8 cellular contexts compared by ENCODE assay signal in the genomic region with DNA sequence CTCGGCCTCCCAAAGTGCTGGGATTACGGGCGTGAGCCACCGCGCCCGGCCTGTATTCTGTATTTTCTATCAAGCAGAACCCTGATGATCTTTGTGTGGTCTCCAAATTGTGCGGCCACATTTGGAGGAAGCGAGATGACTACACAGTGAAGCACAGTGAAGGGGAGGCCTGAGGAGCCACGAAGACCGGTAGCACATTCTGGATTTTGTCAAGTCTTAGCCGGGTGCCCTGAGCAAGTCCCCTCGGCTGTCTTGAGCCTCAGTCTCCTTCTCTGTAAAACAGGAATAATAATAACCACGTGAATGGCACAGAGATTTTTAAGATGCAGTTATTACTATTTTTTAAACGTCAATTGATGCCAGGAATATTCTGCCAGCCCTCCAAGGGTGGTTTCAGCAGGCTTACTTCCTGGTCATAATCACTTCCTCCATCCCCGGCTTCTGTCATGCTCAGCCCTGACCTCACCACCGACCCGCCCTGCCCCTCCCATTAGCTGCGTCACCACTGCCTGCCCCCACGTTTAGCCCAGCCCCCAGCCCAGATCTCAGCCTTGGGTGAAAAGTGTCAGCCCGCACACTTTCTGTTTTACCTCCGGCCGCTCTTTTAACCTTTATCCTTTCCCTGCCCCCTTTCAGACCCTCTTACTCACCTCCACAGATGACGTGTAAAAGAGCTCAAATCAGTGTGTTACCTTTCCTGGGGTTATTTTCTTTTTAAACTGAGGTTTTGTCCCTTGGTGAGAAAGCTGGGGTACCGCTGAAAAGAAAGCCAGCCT. TPM values are rescaled to one million over a fixed set of nuclear protein-coding genes. Genes with fewer than 3 reads are reported as not detected.
DNase-seq lines count a peak whose midpoint lies in the region; ATAC-seq, FAIRE-seq and TF ChIP-seq lines count a peak whose summit lies in the region.

No MANE protein-coding gene starts in this region.

- WGBS in iPS DF 6.9 (ENCODE audit: insufficient coverage, insufficient read length), result no CpG with 5 or more reads among the region's 24 CpGs
- 47 to 50% (median 47%) methylated on average over 23 to 24 of the region's 24 CpGs for WGBS in small intestine, 3 donors

- TF ChIP-seq CTCF in AG04450 (IDR thresholded peaks at IDR 0.05; ENCODE audit: low read depth, low read length) (no peak), ascending aorta (IDR thresholded peaks at IDR 0.05) (no peak)

- H3K27me3 ChIP-seq in AG04450 (ENCODE audit: control insufficient read depth, insufficient read depth, low read length) (no peaks in the 10 kb centered on the region), ascending aorta (no peaks in the 10 kb centered on the region), iPS DF 6.9 (ENCODE audit: control insufficient read depth, insufficient read depth, low read length) (no peaks in the 10 kb centered on the region; the same call in 1 of the 2 replicates), small intestine (ENCODE audit: control insufficient read depth in 2 of 2, insufficient read depth in 2 of 2, low read length in 2 of 2) (no peaks in the 10 kb centered on the region)

- H3K4me3 ChIP-seq in AG04450 (ENCODE audit: low read depth, low read length), result no peak overlapping the region
- H3K4me3 ChIP-seq in ascending aorta, result peak overlapping the region; percentile 35 to 55
- H3K4me3 ChIP-seq in iPS DF 6.9 (ENCODE audit: low read length), result no peak overlapping the region
- peak overlapping the region in 1 of 2 donors; percentile 21 for H3K4me3 ChIP-seq in small intestine (ENCODE audit: low read depth in 1 of 2, low read length in 2 of 2)

- no peaks in the 10 kb centered on the region for H3K9me3 ChIP-seq in AG04450 (ENCODE audit: control insufficient read depth, insufficient read depth, low read length)
- peaks cover 0 to 3% of the 10 kb centered on the region in 2 donors for H3K9me3 ChIP-seq in ascending aorta
- H3K9me3 ChIP-seq in iPS DF 6.9 (ENCODE audit: control insufficient read depth, insufficient read depth, low read length), result no peaks in the 10 kb centered on the region
- H3K9me3 ChIP-seq in small intestine (ENCODE audit: control insufficient read depth, low read depth), result no peaks in the 10 kb centered on the region

- peaks cover 0 to 7% of the 10 kb centered on the region in 2 donors for H3K4me1 ChIP-seq in ascending aorta
- H3K4me1 ChIP-seq in iPS DF 6.9 (ENCODE audit: control insufficient read depth, insufficient read depth, low read length), result no peaks in the 10 kb centered on the region
- no peaks in the 10 kb centered on the region for H3K4me1 ChIP-seq in small intestine (ENCODE audit: control insufficient read depth in 2 of 2, insufficient read depth in 1 of 2, low read depth in 1 of 2, low read length in 1 of 2)

- peak; percentile 80 for ATAC-seq in GM19324 (IDR thresholded peaks at IDR 0.05; ENCODE audit: low FRiP score, unreplicated experiment)
- ATAC-seq in HG03439 (IDR thresholded peaks at IDR 0.05; ENCODE audit: unreplicated experiment), result peak; percentile 82

- H3K27ac ChIP-seq in AG04450 (ENCODE audit: low read depth, low read length), result peak overlapping the region; percentile 78
- peak overlapping the region; percentile 50 to 59 for H3K27ac ChIP-seq in ascending aorta
- no peak overlapping the region for H3K27ac ChIP-seq in iPS DF 6.9 (ENCODE audit: low read length)
- peak overlapping the region; percentile 82 to 96 for H3K27ac ChIP-seq in small intestine (ENCODE audit: low read depth in 1 of 2, low read length in 1 of 2)

- CTCF ChIA-PET in AG04450 (lab: Charles Lee), result no interaction called here

- DNase-seq in AG04450 (ENCODE audit: low read depth, low spot score) (peak; percentile 53), T-helper 2 cell (peak; percentile 46 to 94 (median 79)), ascending aorta (ENCODE audit: low spot score in 2 of 2) (peak; percentile 84 to 95), iPS DF 6.9 (ENCODE audit: low read depth, low spot score) (peak; percentile 41), small intestine (peak; percentile 94), NCI-H774 (lab: John Stamatoyannopoulos, UW) (no peak)

- no peak for FAIRE-seq in small intestine (lab: Jason Lieb, UNC)

- H3K36me3 ChIP-seq in ascending aorta, result no peaks in the 10 kb centered on the region
- H3K36me3 ChIP-seq in iPS DF 6.9 (ENCODE audit: control insufficient read depth, insufficient read depth, low read length), result no peaks in the 10 kb centered on the region
- H3K36me3 ChIP-seq in small intestine (ENCODE audit: control insufficient read depth in 2 of 2, insufficient read depth in 2 of 2, low read length in 2 of 2), result no peaks in the 10 kb centered on the region

- POLR2A ChIA-PET in AG04450 (lab: Yijun Ruan, JAX), result interaction anchor here (1.7 kb wide), 1 partner anchor 36 kb away, joined by 5 read pairs; no protein-coding TSS in a partner anchor

- intact Hi-C loops in ascending aorta (cut with DNase I), result loop anchor here (2.0 kb wide), 1 partner anchor 48 kb away; no protein-coding TSS in a partner anchor

RNA-seq across cellular contexts. Expression of a gene that starts 27.0 kb away (rescaled TPM):
- 137 and 177 TPM in 2 replicates for polyA plus RNA-seq in AG04450 (2011; rRNA removed)
- polyA minus RNA-seq in AG04450 (2011; rRNA and poly(A)+ RNA removed), result 230 and 322 TPM in 2 replicates
- 184 TPM for total RNA-seq in ascending aorta
- polyA plus RNA-seq in small intestine, result 100 to 1,000 TPM in 1 of 3 donors, 10 to 100 TPM in 2; 58.1 to 127 (median 64.2) TPM

RNA-seq across cellular contexts. Expression of a gene that starts 36.1 kb away (rescaled TPM):
- polyA plus RNA-seq in AG04450 (2011; rRNA removed), result 98.8 and 147 TPM in 2 replicates
- polyA minus RNA-seq in AG04450 (2011; rRNA and poly(A)+ RNA removed), result 187 and 265 TPM in 2 replicates
- 3,919 TPM for total RNA-seq in ascending aorta
- 100 to 1,000 TPM in 1 of 3 donors, 10 to 100 TPM in 2; 64.4 to 216 (median 65.4) TPM for polyA plus RNA-seq in small intestine

Comparison
In these comparisons a context has a peak if more than half of its experiments do, and no peak if none do; other contexts are left out.
1. H3K4me3 ChIP-seq: peak in ascending aorta (2 of 2); none in AG04450 (single experiment) and iPS DF 6.9 (single experiment).